26 cellular contexts compared by ENCODE assay signal in the genomic region with DNA sequence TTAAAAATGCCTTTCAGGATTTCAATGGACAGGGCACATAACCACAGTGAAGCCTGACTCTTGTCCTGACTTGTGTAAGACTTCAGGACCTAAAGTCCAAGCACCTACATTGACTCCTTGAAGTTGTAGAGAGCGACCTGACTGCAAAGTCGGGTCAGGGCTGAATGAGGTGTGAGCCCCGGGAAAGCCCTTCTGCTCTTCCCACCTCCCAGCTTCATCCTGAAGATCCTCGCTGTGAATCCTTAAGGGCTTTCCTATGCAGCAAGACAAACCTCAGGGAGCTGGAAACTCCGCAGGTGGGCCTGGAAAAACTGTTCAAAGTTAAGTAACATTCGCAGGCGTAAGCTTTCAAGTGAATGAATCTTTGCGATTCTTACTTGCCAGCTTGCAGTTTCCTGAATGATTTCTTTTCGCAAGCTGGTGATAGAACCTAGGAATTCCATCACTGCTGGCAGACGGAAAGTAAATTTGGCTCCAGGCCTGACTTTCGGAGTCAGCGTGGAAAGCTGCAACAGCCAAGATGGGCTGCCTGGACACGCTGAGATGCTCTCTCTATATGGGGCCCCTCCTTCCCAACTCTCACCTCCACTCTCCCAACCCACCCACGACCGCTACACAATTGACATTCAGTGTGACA. TPM values are rescaled to one million over a fixed set of nuclear protein-coding genes. Genes with fewer than 3 reads are reported as not detected.
A peak's percentile ranks its signal among the peaks of the same experiment; 100 is the strongest.
DNase-seq lines count a peak whose midpoint lies in the region; ATAC-seq and TF ChIP-seq lines count a peak whose summit lies in the region.
"Had no signal": no experiment of that assay in that cellular context is flagged by ENCODE, and none has a peak within 500 bp of the region (broad histone marks: within the 10 kb centered on the region; RNA-seq: fewer than 3 reads in every experiment).

No MANE protein-coding gene starts in this region.

- H3K27ac ChIP-seq in RWPE1 (peak overlapping the region; percentile 67), right atrium auricular region (peak overlapping the region; percentile 27 to 73), PC-3 (ENCODE audit: low read length) (no peak overlapping the region)
- H3K27ac ChIP-seq: epithelial cell of prostate, gastroesophageal sphincter, parathyroid adenoma, SK-N-MC, VCaP had no signal

- H3K36me3 ChIP-seq in right atrium auricular region (no peaks in the 10 kb centered on the region), PC-3 (ENCODE audit: low read depth, low read length) (no peaks in the 10 kb centered on the region)
- H3K36me3 ChIP-seq: gastroesophageal sphincter had no signal

- H3K4me1 Mint-ChIP-seq in chondrocyte (ENCODE audit: low read depth) = peaks cover 81% of the 10 kb centered on the region
- H3K4me1 Mint-ChIP-seq: activated naive CD8-positive, alpha-beta T cell treated with anti-CD3 and anti-CD28 coated beads, Interleukin-2, amount 10 ng/mL, durations not matched to agents 7 days and 5 days; IgD-negative memory B cell; naive thymus-derived CD4-positive, alpha-beta T cell had no signal

- intact Hi-C loops in PC-3 (cut with micrococcal nuclease) = no loop called here

- H3K4me3 Mint-ChIP-seq in chondrocyte (ENCODE audit: unreplicated experiment) = no peak overlapping the region
- H3K4me3 Mint-ChIP-seq: activated naive CD8-positive, alpha-beta T cell treated with anti-CD3 and anti-CD28 coated beads, Interleukin-2, amount 10 ng/mL, durations not matched to agents 7 days and 5 days; CD4-positive, alpha-beta T cell; IgD-negative memory B cell; naive thymus-derived CD4-positive, alpha-beta T cell; T-helper 2 cell treated with Interferon-gamma antibody and Interleukin-4, amounts not matched to agents 5 μg/mL and 100 μg/mL, for 36 hours had no signal

- peaks cover 10% of the 10 kb centered on the region for H3K36me3 Mint-ChIP-seq in chondrocyte (ENCODE audit: low read depth)
- H3K36me3 Mint-ChIP-seq: activated naive CD8-positive, alpha-beta T cell treated with anti-CD3 and anti-CD28 coated beads, Interleukin-2, amount 10 ng/mL, durations not matched to agents 7 days and 5 days; IgD-negative memory B cell; naive thymus-derived CD4-positive, alpha-beta T cell had no signal

- H3K9me3 ChIP-seq in right atrium auricular region (no peaks in the 10 kb centered on the region), PC-3 (ENCODE audit: low read length) (no peaks in the 10 kb centered on the region)
- H3K9me3 ChIP-seq: gastroesophageal sphincter had no signal

- H3K4me3 ChIP-seq in right atrium auricular region (no peak overlapping the region), PC-3 (ENCODE audit: low read length) (no peak overlapping the region)
- H3K4me3 ChIP-seq: gastroesophageal sphincter, SK-N-MC had no signal

- DNase-seq in RWPE1 (ENCODE audit: low spot score) (no peak), chondrocyte (ENCODE audit: low spot score) (no peak), right atrium auricular region (ENCODE audit: low spot score) (no peak), superior temporal gyrus (ENCODE audit: extremely low spot score) (peak; percentile 65), PC-3 (no peak), DMS53 treated with DMSO at 0.1 percent for 48 hours (lab: John Stamatoyannopoulos, UW; ENCODE audit: unreplicated experiment) (no peak), HPDE6-E6E7 (ENCODE audit: extremely low spot score) (no peak)
- DNase-seq: activated CD4-positive, alpha-beta T cell treated with anti-CD3 and anti-CD28 coated beads, Interleukin-2, amount 50 U/mL, for 4 hours; activated CD8-positive, alpha-beta memory T cell treated with anti-CD3 and anti-CD28 coated beads, Interleukin-2, amount 50 U/mL, for 48 hours; activated naive CD8-positive, alpha-beta T cell treated with anti-CD3 and anti-CD28 coated beads, Interleukin-2, amount 10 ng/mL, durations not matched to agents 7 days and 5 days; CD4-positive, alpha-beta T cell; central memory CD4-positive, alpha-beta T cell; DMS153; H7; MM.1S; naive thymus-derived CD4-positive, alpha-beta T cell; NCI-H1436 treated with DMSO at 0.1 percent for 48 hours; NCI-H524 treated with DMSO at 0.1 percent for 48 hours had no signal

- peaks cover 0 to 55% of the 10 kb centered on the region in 2 donors for H3K4me1 ChIP-seq in right atrium auricular region
- H3K4me1 ChIP-seq in PC-3 (ENCODE audit: insufficient read depth, low read length) = no peaks in the 10 kb centered on the region

- no TSS peak for BruUV-seq in PC-3 (replicated peaks; lab: Mats Ljungman, UMichigan)

- no peaks in the 10 kb centered on the region for H3K9me3 Mint-ChIP-seq in chondrocyte (ENCODE audit: low read depth)
- H3K9me3 Mint-ChIP-seq: activated naive CD8-positive, alpha-beta T cell treated with anti-CD3 and anti-CD28 coated beads, Interleukin-2, amount 10 ng/mL, durations not matched to agents 7 days and 5 days; activated T-helper 2 cell treated with anti-CD3 and anti-CD28 coated beads, Interferon-gamma antibody, Interleukin-2, Interleukin-4, amounts not matched to agents 10 μg/mL and 5 μg/mL and 100 μg/mL, durations not matched to agents 14 hours and 24 hours and 36 hours; CD4-positive, alpha-beta T cell; IgD-negative memory B cell; T-helper 2 cell treated with Interferon-gamma antibody and Interleukin-4, amounts not matched to agents 5 μg/mL and 100 μg/mL, for 36 hours had no signal

- POLR2A ChIA-PET in RWPE1 (lab: Yijun Ruan, JAX; ENCODE audit: low non-redundant PET) = no interaction called here
- POLR2A ChIA-PET in PC-3 (lab: Charles Lee; ENCODE audit: unreplicated experiment) = no interaction called here

- no peak overlapping the region for H2AFZ ChIP-seq in PC-3 (ENCODE audit: low read length)
- H2AFZ ChIP-seq: parathyroid adenoma had no signal

- CTCF ChIA-PET in RWPE1 (lab: Yijun Ruan, JAX) = no interaction called here
- CTCF ChIA-PET in PC-3 (lab: Charles Lee) = no interaction called here

- no peaks in the 10 kb centered on the region for H4K20me1 ChIP-seq in PC-3 (ENCODE audit: low read length)

- no peak for ATAC-seq in PC-3
- ATAC-seq: gastroesophageal sphincter; naive thymus-derived CD4-positive, alpha-beta T cell had no signal

- no peak overlapping the region for H3K9ac ChIP-seq in PC-3 (ENCODE audit: low read length)
- H3K9ac ChIP-seq: parathyroid adenoma had no signal

- no peak overlapping the region for H3K4me2 ChIP-seq in PC-3 (ENCODE audit: low read length)

- TF ChIP-seq CTCF in RWPE1 (conservative IDR thresholded peaks at IDR 0.05; ENCODE audit: low read depth) (no peak), chondrocyte (IDR thresholded peaks at IDR 0.05) (no peak), right atrium auricular region (IDR thresholded peaks at IDR 0.05) (no peak), PC-3 (conservative IDR thresholded peaks at IDR 0.05; ENCODE audit: low read depth, low read length) (no peak)

- H3K27me3 ChIP-seq in right atrium auricular region (no peaks in the 10 kb centered on the region), PC-3 (ENCODE audit: low read length) (no peaks in the 10 kb centered on the region)

- H3K27ac Mint-ChIP-seq in chondrocyte (ENCODE audit: unreplicated experiment) = peak overlapping the region; percentile 95
- H3K27ac Mint-ChIP-seq: activated naive CD8-positive, alpha-beta T cell treated with anti-CD3 and anti-CD28 coated beads, Interleukin-2, amount 10 ng/mL, durations not matched to agents 7 days and 5 days; activated T-helper 2 cell treated with anti-CD3 and anti-CD28 coated beads, Interferon-gamma antibody, Interleukin-2, Interleukin-4, amounts not matched to agents 10 μg/mL and 5 μg/mL and 100 μg/mL, durations not matched to agents 14 hours and 24 hours and 36 hours; CD4-positive, alpha-beta T cell; IgD-negative memory B cell; naive thymus-derived CD4-positive, alpha-beta T cell; T-helper 2 cell treated with Interferon-gamma antibody and Interleukin-4, amounts not matched to agents 5 μg/mL and 100 μg/mL, for 36 hours had no signal

- no peaks in the 10 kb centered on the region for H3K27me3 Mint-ChIP-seq in chondrocyte (ENCODE audit: low read depth)
- H3K27me3 Mint-ChIP-seq: activated naive CD8-positive, alpha-beta T cell treated with anti-CD3 and anti-CD28 coated beads, Interleukin-2, amount 10 ng/mL, durations not matched to agents 7 days and 5 days; CD4-positive, alpha-beta T cell; IgD-negative memory B cell had no signal

- H3K9me2 ChIP-seq in PC-3 (replicated peaks; ENCODE audit: low read length) = no peaks in the 10 kb centered on the region

- no peaks in the 10 kb centered on the region for H3K79me2 ChIP-seq in PC-3 (ENCODE audit: low read length)
- H3K79me2 ChIP-seq: parathyroid adenoma had no signal

- H3F3A ChIP-seq in PC-3 (ENCODE audit: low read length, unreplicated experiment) = no peaks in the 10 kb centered on the region

RNA-seq across cellular contexts. Expression of gene SEMA5A, which starts 10.9 kb away (rescaled TPM):
- total RNA-seq in chondrocyte (81.2 to 249 TPM (median 239 TPM) in 3 replicates), right atrium auricular region (10 to 100 TPM; 14.1 to 26.2 TPM), PC-3 (2014; rRNA removed) (2.6 and 4.4 TPM in 2 replicates)
